In genomic region chr11:125346565-125347260, GRCh38 we compare ENCODE assay signal across 14 cellular contexts.
DNase-seq lines count a peak whose midpoint lies in the region; ATAC-seq and TF ChIP-seq lines count a peak whose summit lies in the region.
"Had no signal": no experiment of that assay in that cellular context is flagged by ENCODE, and none has a peak within 500 bp of the region (broad histone marks: within the 10 kb centered on the region; RNA-seq: fewer than 3 reads in every experiment).

No MANE protein-coding gene starts in this region.

- H3K4me1 Mint-ChIP-seq in activated T-helper 17 cell treated with anti-CD3 and anti-CD28 coated beads, Interleukin-2, amount 50 U/mL, for 72 hours: no peaks in the 10 kb centered on the region

- H3K36me3 ChIP-seq in lower lobe of right lung: no peaks in the 10 kb centered on the region
- H3K36me3 ChIP-seq in skeletal muscle satellite cell (ENCODE audit: insufficient read depth, low read length): no peaks in the 10 kb centered on the region

- peak; percentile 25 for DNase-seq in cerebellar cortex (ENCODE audit: low spot score)
- peak; percentile 11 for DNase-seq in lower lobe of right lung
- no peak for DNase-seq in activated gamma-delta T cell treated with Interleukin-2 at 50 U/mL for 16 hours
- DNase-seq in RPMI8226: no peak
- DNase-seq in G401 (ENCODE audit: low spot score): no peak
- DNase-seq: activated CD4-positive, CD25-positive, alpha-beta regulatory T cell treated with anti-CD3 and anti-CD28 coated beads, Interleukin-2, amount 50 U/mL, for 72 hours; NCI-H446; stimulated activated CD4-positive, alpha-beta T cell treated with anti-CD3 and anti-CD28 coated beads, Interleukin-4, amount 100 ng/mL, for 24 hours; stimulated activated CD8-positive, alpha-beta memory T cell treated with anti-CD3 and anti-CD28 coated beads, Interleukin-4, amount 100 ng/mL, for 48 hours had no signal

- H3K36me3 Mint-ChIP-seq in activated T-helper 17 cell treated with anti-CD3 and anti-CD28 coated beads, Interleukin-2, amount 50 U/mL, for 72 hours (ENCODE audit: low read depth): no peaks in the 10 kb centered on the region

- TF ChIP-seq CTCF in GM12872 (IDR thresholded peaks at IDR 0.05; ENCODE audit: insufficient read depth, low read depth, low read length) (0 out of 3 replicates have a peak, but pooled peaks have one; percentile 2), lower lobe of right lung (IDR thresholded peaks at IDR 0.05) (no peak)

- H3K27me3 ChIP-seq in lower lobe of right lung (ENCODE audit: low read depth): no peaks in the 10 kb centered on the region
- no peaks in the 10 kb centered on the region for H3K27me3 ChIP-seq in skeletal muscle satellite cell (ENCODE audit: control insufficient read depth, insufficient read depth, low read length)

- intact Hi-C loops in lower lobe of right lung (cut with DNase I): loop anchor here (10.0 kb wide), 1 partner anchor 58 kb away; no protein-coding TSS in a partner anchor

- H3K4me3 ChIP-seq in lower lobe of right lung (no peak overlapping the region), skeletal muscle satellite cell (ENCODE audit: low read length) (no peak overlapping the region)
- H3K4me3 ChIP-seq: A549, GM23338 had no signal

- no peak overlapping the region for H3K27ac ChIP-seq in lower lobe of right lung
- H3K27ac ChIP-seq: A549 had no signal

- ATAC-seq in lower lobe of right lung: no peak
- ATAC-seq in activated T-helper 17 cell treated with anti-CD3 and anti-CD28 coated beads, Interleukin-2, amount 50 U/mL, for 72 hours (replicated peaks): no peak

- in situ Hi-C loops in G401 (cut with HindIII; ENCODE audit: low sequenced_read_pairs): no loop called here

- H3K4me2 ChIP-seq in skeletal muscle satellite cell (ENCODE audit: low read length): no peak overlapping the region
- H3K4me2 ChIP-seq: A549, GM23338 had no signal

- peak overlapping the region; percentile 32 for H3K9ac ChIP-seq in skeletal muscle satellite cell (ENCODE audit: low read depth, low read length)

- H3K4me1 ChIP-seq in lower lobe of right lung: peaks cover 6% of the 10 kb centered on the region
- H3K4me1 ChIP-seq in skeletal muscle satellite cell (ENCODE audit: control insufficient read depth, insufficient read depth, low read length): peaks cover 44% of the 10 kb centered on the region
- H3K4me1 ChIP-seq: A549 had no signal

- no peaks in the 10 kb centered on the region for H3K9me3 Mint-ChIP-seq in activated T-helper 17 cell treated with anti-CD3 and anti-CD28 coated beads, Interleukin-2, amount 50 U/mL, for 72 hours
- H3K9me3 Mint-ChIP-seq: GM23338 had no signal

- H3K27ac Mint-ChIP-seq in activated T-helper 17 cell treated with anti-CD3 and anti-CD28 coated beads, Interleukin-2, amount 50 U/mL, for 72 hours: no peak overlapping the region
- H3K27ac Mint-ChIP-seq: GM23338 had no signal

- H3K4me3 Mint-ChIP-seq in activated T-helper 17 cell treated with anti-CD3 and anti-CD28 coated beads, Interleukin-2, amount 50 U/mL, for 72 hours: no peak overlapping the region
- H3K4me3 Mint-ChIP-seq: GM23338 had no signal

- H3K9me3 ChIP-seq in lower lobe of right lung (no peaks in the 10 kb centered on the region), skeletal muscle satellite cell (replicated peaks; ENCODE audit: low read length) (no peaks in the 10 kb centered on the region)
- H3K9me3 ChIP-seq: A549 had no signal

- peaks cover 12% of the 10 kb centered on the region for H3K27me3 Mint-ChIP-seq in activated T-helper 17 cell treated with anti-CD3 and anti-CD28 coated beads, Interleukin-2, amount 50 U/mL, for 72 hours

Comparison
In these comparisons a context has a peak if more than half of its experiments do, and no peak if none do; other contexts are left out.
1. DNase-seq: peak in cerebellar cortex (single experiment) and lower lobe of right lung (single experiment); none in activated gamma-delta T cell treated with Interleukin-2 at 50 U/mL for 16 hours (single experiment), RPMI8226 (single experiment) and G401 (single experiment).